Comparison of ENCODE assay signal across 8 cellular contexts in genomic region chr7:117119192-117119924, GRCh38.
DNase-seq lines count a peak whose midpoint lies in the region; FAIRE-seq and TF ChIP-seq lines count a peak whose summit lies in the region.

No MANE protein-coding gene starts in this region.

- no peaks in the 10 kb centered on the region for H3K36me3 Mint-ChIP-seq in T-helper 2 cell treated with Interferon-gamma antibody and Interleukin-4, amounts not matched to agents 5 μg/mL and 100 μg/mL, for 36 hours (ENCODE audit: low read depth)

- H3K4me3 ChIP-seq in astrocyte of the spinal cord (ENCODE audit: low read depth, low read length): no peak overlapping the region
- peak overlapping the region; percentile 34 for H3K4me3 ChIP-seq in iPS-18a (ENCODE audit: low read length)

- no peak overlapping the region for H3K27ac Mint-ChIP-seq in T-helper 2 cell treated with Interferon-gamma antibody and Interleukin-4, amounts not matched to agents 5 μg/mL and 100 μg/mL, for 36 hours

- no peaks in the 10 kb centered on the region for H3K9me3 Mint-ChIP-seq in T-helper 2 cell treated with Interferon-gamma antibody and Interleukin-4, amounts not matched to agents 5 μg/mL and 100 μg/mL, for 36 hours

- in situ Hi-C loops in astrocyte of the spinal cord (cut with HindIII; ENCODE audit: low sequenced_read_pairs): no loop called here

- no peaks in the 10 kb centered on the region for H3K27me3 ChIP-seq in iPS-18a (ENCODE audit: control insufficient read depth, insufficient read depth, low read length)

- H3K4me1 ChIP-seq in iPS-18a (ENCODE audit: control insufficient read depth, low read depth, low read length): peaks cover 10% of the 10 kb centered on the region

- peak; percentile 98 for TF ChIP-seq CTCF in 22Rv1 (IDR thresholded peaks at IDR 0.05)
- peak; percentile 81 for TF ChIP-seq CTCF in astrocyte of the spinal cord (IDR thresholded peaks at IDR 0.05; ENCODE audit: low read depth, low read length)

- peak overlapping the region; percentile 38 for H3K9ac ChIP-seq in iPS-18a (ENCODE audit: low read length)

- H3K4me3 Mint-ChIP-seq in T-helper 2 cell treated with Interferon-gamma antibody and Interleukin-4, amounts not matched to agents 5 μg/mL and 100 μg/mL, for 36 hours: no peak overlapping the region

- DNase-seq in GM12892 (ENCODE audit: insufficient read length): no peak
- peak; percentile 76 for DNase-seq in NCI-H1105 (lab: John Stamatoyannopoulos, UW)
- DNase-seq in T-helper 2 cell treated with Interferon-gamma antibody and Interleukin-4, amounts not matched to agents 5 μg/mL and 100 μg/mL, for 36 hours (ENCODE audit: low spot score): peak; percentile 35
- peak; percentile 79 for DNase-seq in astrocyte of the spinal cord (ENCODE audit: low read depth, low spot score)
- DNase-seq in stimulated activated CD4-positive, alpha-beta T cell treated with anti-CD3 and anti-CD28 coated beads, Interleukin-12 subunit alpha, Interleukin-12 subunit beta, amount 100 ng/mL, for 24 hours (ENCODE audit: low read depth in 2 of 2): peak; percentile 57 to 78
- no peak for DNase-seq in HTR-8/SVneo (ENCODE audit: insufficient read length, low spot score)

- H3K27ac ChIP-seq in 22Rv1 (no peak overlapping the region), iPS-18a (ENCODE audit: low read length) (peak overlapping the region; percentile 29)

- peaks cover 8% of the 10 kb centered on the region for H3K27me3 Mint-ChIP-seq in T-helper 2 cell treated with Interferon-gamma antibody and Interleukin-4, amounts not matched to agents 5 μg/mL and 100 μg/mL, for 36 hours (ENCODE audit: low read depth)

- peak; percentile 82 for FAIRE-seq in GM12892 (lab: Jason Lieb, UNC)
- FAIRE-seq in HTR-8/SVneo (lab: Jason Lieb, UNC): no peak

- no peaks in the 10 kb centered on the region for H3K9me3 ChIP-seq in iPS-18a (ENCODE audit: control insufficient read depth, low read depth, low read length)

- no peaks in the 10 kb centered on the region for H3K4me1 Mint-ChIP-seq in T-helper 2 cell treated with Interferon-gamma antibody and Interleukin-4, amounts not matched to agents 5 μg/mL and 100 μg/mL, for 36 hours (ENCODE audit: low read depth)

- no peak for TF ChIP-seq POLR2A in GM12892 (IDR thresholded peaks at IDR 0.05; ENCODE audit: low read depth, low read length)

- no peaks in the 10 kb centered on the region for H3K36me3 ChIP-seq in iPS-18a (ENCODE audit: control insufficient read depth, low read depth, low read length)

Comparison
In these comparisons a context has a peak if more than half of its experiments do, and no peak if none do; other contexts are left out.
1. DNase-seq: peak in NCI-H1105 (single experiment), T-helper 2 cell treated with Interferon-gamma antibody and Interleukin-4, amounts not matched to agents 5 μg/mL and 100 μg/mL, for 36 hours (single experiment), astrocyte of the spinal cord (single experiment) and stimulated activated CD4-positive, alpha-beta T cell treated with anti-CD3 and anti-CD28 coated beads, Interleukin-12 subunit alpha, Interleukin-12 subunit beta, amount 100 ng/mL, for 24 hours (2 of 2); none in GM12892 (single experiment) and HTR-8/SVneo (single experiment).